ENCODE assay signal across 25 cellular contexts in the genomic region with DNA sequence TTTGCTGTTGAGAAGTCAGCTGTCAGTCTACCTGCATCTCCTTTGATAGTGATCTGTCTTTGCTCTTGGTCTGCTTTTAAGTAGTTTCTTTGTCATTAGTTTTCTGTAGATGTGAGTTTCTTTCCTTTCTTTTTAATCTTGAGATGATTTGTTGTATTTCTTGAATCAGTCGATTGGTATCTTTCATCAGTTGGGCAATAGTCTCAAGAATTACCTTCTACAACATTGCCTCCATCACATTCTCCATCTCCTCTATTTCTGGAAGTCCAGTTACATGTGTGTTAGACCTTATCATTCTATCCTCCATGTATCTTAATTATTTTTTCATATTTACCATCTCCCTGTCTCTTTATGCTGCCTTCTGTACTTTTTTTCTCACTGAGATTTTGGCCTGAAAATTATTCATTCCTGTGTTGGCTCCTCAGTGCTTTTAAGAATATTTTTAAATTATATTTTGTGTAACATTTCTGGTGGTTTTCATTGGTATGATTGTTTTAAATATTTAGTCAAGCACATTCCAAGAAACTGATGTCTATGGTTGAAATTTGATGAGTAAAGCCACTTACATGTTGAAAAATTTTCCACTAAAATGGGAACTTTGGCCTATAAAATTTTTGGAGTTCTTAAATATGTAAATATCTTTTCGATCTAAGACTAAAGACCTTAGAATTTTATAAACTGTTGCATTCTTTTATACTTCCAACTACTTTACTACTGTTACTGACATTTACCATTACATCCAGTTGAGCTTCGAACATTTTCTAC.
"Had no signal": no experiment of that assay in that cellular context is flagged by ENCODE, and none has a peak within 500 bp of the region (broad histone marks: within the 10 kb centered on the region; RNA-seq: fewer than 3 reads in every experiment).

No MANE protein-coding gene starts in this region.

- DNase-seq: activated CD4-positive, alpha-beta T cell treated with anti-CD3 and anti-CD28 coated beads, Interleukin-2, amount 10 ng/mL, durations not matched to agents 24 days and 14 days; activated CD4-positive, CD25-positive, alpha-beta regulatory T cell; activated CD8-positive, alpha-beta T cell treated with anti-CD3 and anti-CD28 coated beads for 36 hours; activated naive CD4-positive, alpha-beta T cell; activated naive CD8-positive, alpha-beta T cell treated with anti-CD3 and anti-CD28 coated beads for 36 hours; activated T-cell treated with anti-CD3 and anti-CD28 coated beads, Interleukin-2, amount 50 U/mL, for 1 hour; brain microvascular endothelial cell; central memory CD4-positive, alpha-beta T cell; cortex of kidney; effector CD4-positive, alpha-beta T cell; hypothalamus; pancreas; right lobe of liver; small intestine; stimulated activated CD4-positive, alpha-beta T cell treated with anti-CD3 and anti-CD28 coated beads, Interleukin-15, amount 100 ng/mL, for 24 hours; stimulated activated CD4-positive, alpha-beta T cell treated with anti-CD3 and anti-CD28 coated beads, Interleukin-2, amount 100 ng/mL, for 48 hours; T-helper 9 cell; transverse colon had no signal

- H3K27me3 ChIP-seq: brain microvascular endothelial cell, pancreas, right lobe of liver, suprapubic skin, transverse colon, vagina had no signal

- ATAC-seq: activated CD8-positive, alpha-beta T cell treated with anti-CD3 and anti-CD28 coated beads for 36 hours; activated T-helper 17 cell treated with anti-CD3 and anti-CD28 coated beads, Interleukin-2, amount 50 U/mL, for 72 hours; left lobe of liver; natural killer cell treated with Interleukin-12 subunit alpha and Interleukin-12 subunit beta and Interleukin-15 and Interleukin-18, amount 100 ng/mL, for 72 hours; pancreas; right lobe of liver had no signal

- H3K4me1 ChIP-seq: pancreas, right lobe of liver, suprapubic skin, transverse colon, vagina had no signal

- H3K4me3 ChIP-seq: lung, pancreas, right lobe of liver, suprapubic skin, transverse colon, vagina had no signal

- H3K9me3 ChIP-seq: neutrophil, pancreas, right lobe of liver, suprapubic skin, transverse colon, vagina had no signal

- H3K36me3 ChIP-seq: brain microvascular endothelial cell, neutrophil, pancreas, right lobe of liver, suprapubic skin, transverse colon, vagina had no signal
